Comparison of ENCODE assay signal across 14 cellular contexts in the genomic region with DNA sequence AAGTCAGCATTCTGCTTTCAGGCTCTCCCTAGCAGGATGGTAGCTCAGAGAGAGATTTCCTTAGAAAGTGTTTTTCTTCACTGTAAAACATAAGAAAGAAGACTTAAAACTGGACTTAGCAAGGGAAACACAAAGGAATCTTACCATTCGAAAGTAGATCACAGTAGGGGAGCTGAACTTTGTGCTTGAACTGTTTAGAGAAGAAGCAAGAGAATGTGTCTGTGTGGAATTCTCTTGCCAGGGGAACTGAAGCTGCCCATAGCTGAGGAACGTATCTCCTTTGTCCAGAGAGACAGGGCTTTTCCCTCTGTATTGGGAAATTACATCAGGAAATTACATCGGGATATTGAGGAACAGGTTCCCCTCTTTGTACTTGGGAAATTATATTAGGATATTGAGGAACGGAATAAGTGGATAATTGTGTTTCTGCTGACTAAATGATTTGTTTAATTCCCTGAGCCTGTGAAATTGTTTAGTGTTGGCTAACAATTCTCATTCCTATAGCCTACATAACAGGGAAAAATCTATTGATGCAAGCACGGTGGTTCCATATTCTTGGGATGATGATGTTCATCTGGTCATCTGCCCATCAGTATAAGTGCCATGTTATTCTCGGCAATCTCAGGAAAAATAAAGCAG.
"Had no signal": no experiment of that assay in that cellular context is flagged by ENCODE, and none has a peak within 500 bp of the region (broad histone marks: within the 10 kb centered on the region; RNA-seq: fewer than 3 reads in every experiment).

No MANE protein-coding gene starts in this region.

- H3K27ac Mint-ChIP-seq: activated CD4-positive, alpha-beta T cell treated with anti-CD3 and anti-CD28 coated beads, Interleukin-2, amount 10 ng/mL, durations not matched to agents 7 days and 5 days; activated naive CD4-positive, alpha-beta T cell treated with anti-CD3 and anti-CD28 coated beads for 36 hours; activated T-helper 17 cell treated with anti-CD3 and anti-CD28 coated beads, Interleukin-2, amount 50 U/mL, for 72 hours; progenitor cell of endocrine pancreas; stimulated activated memory B cell treated with anti-CD40 and anti-IgM and Interleukin-4, amounts not matched to agents 10 μg/mL and 1 μg/mL and 100 μg/mL, for 72 hours; T-helper 1 cell treated with Interleukin-12 subunit alpha and Interleukin-12 subunit beta and Interleukin-4 antibody, amounts not matched to agents 30 μg/mL and 1 μg/mL, for 36 hours had no signal

- H3K4me3 ChIP-seq: gastroesophageal sphincter, smooth muscle cell had no signal

- H3K4me3 Mint-ChIP-seq: activated CD4-positive, alpha-beta T cell treated with anti-CD3 and anti-CD28 coated beads, Interleukin-2, amount 10 ng/mL, durations not matched to agents 7 days and 5 days; activated naive CD4-positive, alpha-beta T cell treated with anti-CD3 and anti-CD28 coated beads for 36 hours; activated T-helper 17 cell treated with anti-CD3 and anti-CD28 coated beads, Interleukin-2, amount 50 U/mL, for 72 hours; brain; stimulated activated memory B cell treated with anti-CD40 and anti-IgM and Interleukin-4, amounts not matched to agents 10 μg/mL and 1 μg/mL and 100 μg/mL, for 72 hours; T-helper 1 cell treated with Interleukin-12 subunit alpha and Interleukin-12 subunit beta and Interleukin-4 antibody, amounts not matched to agents 30 μg/mL and 1 μg/mL, for 36 hours had no signal

- H3K4me2 ChIP-seq: smooth muscle cell had no signal

- H3K9me3 ChIP-seq: gastroesophageal sphincter had no signal

- DNase-seq: activated CD4-positive, alpha-beta T cell treated with anti-CD3 and anti-CD28 coated beads, Interleukin-2, amount 10 ng/mL, durations not matched to agents 7 days and 5 days; activated CD4-positive, CD25-positive, alpha-beta regulatory T cell; activated CD8-positive, alpha-beta memory T cell treated with anti-CD3 and anti-CD28 coated beads for 24 hours; activated naive CD4-positive, alpha-beta T cell treated with anti-CD3 and anti-CD28 coated beads for 36 hours; midbrain; right cardiac atrium had no signal

- H3K9me3 Mint-ChIP-seq: activated CD4-positive, alpha-beta T cell treated with anti-CD3 and anti-CD28 coated beads, Interleukin-2, amount 10 ng/mL, durations not matched to agents 7 days and 5 days; activated naive CD4-positive, alpha-beta T cell treated with anti-CD3 and anti-CD28 coated beads for 36 hours; activated T-helper 17 cell treated with anti-CD3 and anti-CD28 coated beads, Interleukin-2, amount 50 U/mL, for 72 hours; stimulated activated memory B cell treated with anti-CD40 and anti-IgM and Interleukin-4, amounts not matched to agents 10 μg/mL and 1 μg/mL and 100 μg/mL, for 72 hours; T-helper 1 cell treated with Interleukin-12 subunit alpha and Interleukin-12 subunit beta and Interleukin-4 antibody, amounts not matched to agents 30 μg/mL and 1 μg/mL, for 36 hours had no signal

- H3K27me3 Mint-ChIP-seq: activated CD4-positive, alpha-beta T cell treated with anti-CD3 and anti-CD28 coated beads, Interleukin-2, amount 10 ng/mL, durations not matched to agents 7 days and 5 days; activated T-helper 17 cell treated with anti-CD3 and anti-CD28 coated beads, Interleukin-2, amount 50 U/mL, for 72 hours; brain; progenitor cell of endocrine pancreas; stimulated activated memory B cell treated with anti-CD40 and anti-IgM and Interleukin-4, amounts not matched to agents 10 μg/mL and 1 μg/mL and 100 μg/mL, for 72 hours had no signal

- H3K27me3 ChIP-seq: gastroesophageal sphincter had no signal

- H3K4me1 Mint-ChIP-seq: activated CD4-positive, alpha-beta T cell treated with anti-CD3 and anti-CD28 coated beads, Interleukin-2, amount 10 ng/mL, durations not matched to agents 7 days and 5 days; activated T-helper 17 cell treated with anti-CD3 and anti-CD28 coated beads, Interleukin-2, amount 50 U/mL, for 72 hours; stimulated activated memory B cell treated with anti-CD40 and anti-IgM and Interleukin-4, amounts not matched to agents 10 μg/mL and 1 μg/mL and 100 μg/mL, for 72 hours had no signal

- H3K27ac ChIP-seq: epithelial cell of prostate had no signal
